In the genomic region with DNA sequence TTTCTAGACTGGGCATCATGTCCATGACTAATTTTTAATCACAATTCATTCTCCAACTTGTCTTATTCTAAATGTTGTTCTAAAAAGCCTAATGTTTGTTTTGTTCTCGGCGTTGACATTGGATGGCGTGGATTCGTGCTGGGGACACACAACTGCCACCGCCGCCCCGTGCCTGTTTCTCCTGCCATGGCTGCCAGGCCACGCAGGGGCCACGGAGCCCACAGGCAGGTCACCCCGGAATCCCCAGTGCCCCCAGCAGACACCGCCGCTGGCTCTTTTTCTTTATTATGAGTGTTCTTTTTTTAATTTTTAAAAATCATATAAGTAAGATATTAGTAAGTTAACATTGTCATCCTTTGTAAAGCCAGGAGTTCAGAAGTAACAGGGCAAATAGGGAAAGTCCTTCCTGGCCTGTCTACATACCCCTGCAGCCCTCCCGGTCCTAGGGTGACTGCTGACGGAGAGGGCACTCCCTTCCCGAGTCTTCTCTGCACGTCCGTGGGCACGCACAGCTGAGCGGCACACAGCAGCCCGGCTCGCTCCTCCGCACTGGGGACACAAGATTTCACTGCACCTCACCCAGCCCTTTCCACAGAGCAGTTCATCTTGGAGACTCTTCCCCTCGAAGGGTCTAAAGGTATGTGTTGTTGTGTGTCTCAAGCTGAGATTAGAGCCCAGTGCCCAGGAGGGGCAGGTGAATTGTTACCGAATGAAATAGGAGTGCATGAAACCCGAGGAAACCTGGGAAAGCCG, we compare ENCODE assay signal across 26 cellular contexts. TPM values are rescaled to one million over a fixed set of nuclear protein-coding genes. Genes with fewer than 3 reads are reported as not detected.
"Had no signal": no experiment of that assay in that cellular context is flagged by ENCODE, and none has a peak within 500 bp of the region (broad histone marks: within the 10 kb centered on the region; RNA-seq: fewer than 3 reads in every experiment).

No MANE protein-coding gene starts in this region.

- H3K9me3 Mint-ChIP-seq: IgD-negative memory B cell had no signal

- H3K27me3 ChIP-seq: SJSA1 had no signal

- H3K4me2 ChIP-seq: KMS-11 had no signal

- H3K4me3 ChIP-seq: K562, SJSA1, SK-N-MC had no signal

- H3K27ac ChIP-seq: KMS-11, RWPE1, SJSA1, SK-N-MC had no signal

- ATAC-seq: K562, Panc1, PC-3 had no signal

- H3K9me3 ChIP-seq: SJSA1 had no signal

- H3K36me3 ChIP-seq: SJSA1 had no signal

- H3K4me1 ChIP-seq: SJSA1 had no signal

- DNase-seq: Kasumi-1, MM.1S, NCI-H1092 treated with DMSO at 0.1 percent for 48 hours, NCI-H1436, NCI-H187, NCI-H2029, NCI-H2081 treated with DMSO at 0.1 percent for 48 hours, NCI-H2171, NCI-H226, NCI-H446, NCI-H510A, NCI-H524 treated with DMSO at 0.1 percent for 48 hours, NCI-H69, NCI-H774, PC-3, SIG-M5 had no signal

- H3K9ac ChIP-seq: KMS-11 had no signal

- H3K4me3 Mint-ChIP-seq: IgD-negative memory B cell had no signal

- FAIRE-seq: K562 had no signal

- H3K36me3 Mint-ChIP-seq: IgD-negative memory B cell had no signal

RNA-seq across cellular contexts. Expression of a gene that starts 32.1 kb away (rescaled TPM):
- total RNA-seq: HT1080, K562, M059J, PC-3, SJSA1 had no signal
- polyA plus RNA-seq: IgD-negative memory B cell, K562 had no signal

RNA-seq across cellular contexts. Expression of a gene that starts 43.5 kb away (rescaled TPM):
- total RNA-seq: HT1080, K562, M059J, OCI-LY7, PC-3, SJSA1 had no signal
- polyA plus RNA-seq: IgD-negative memory B cell, K562 had no signal

RNA-seq across cellular contexts. Expression of a gene that starts 50.7 kb away (rescaled TPM):
- total RNA-seq: HT1080, K562, M059J, OCI-LY7, PC-3, SJSA1 had no signal
- polyA plus RNA-seq: IgD-negative memory B cell, K562 had no signal

RNA-seq across cellular contexts. Expression of a gene that starts 52.5 kb away (rescaled TPM):
- total RNA-seq: HT1080, M059J, OCI-LY7 had no signal
